ENCODE assay signal across 9 cellular contexts in the genomic region with DNA sequence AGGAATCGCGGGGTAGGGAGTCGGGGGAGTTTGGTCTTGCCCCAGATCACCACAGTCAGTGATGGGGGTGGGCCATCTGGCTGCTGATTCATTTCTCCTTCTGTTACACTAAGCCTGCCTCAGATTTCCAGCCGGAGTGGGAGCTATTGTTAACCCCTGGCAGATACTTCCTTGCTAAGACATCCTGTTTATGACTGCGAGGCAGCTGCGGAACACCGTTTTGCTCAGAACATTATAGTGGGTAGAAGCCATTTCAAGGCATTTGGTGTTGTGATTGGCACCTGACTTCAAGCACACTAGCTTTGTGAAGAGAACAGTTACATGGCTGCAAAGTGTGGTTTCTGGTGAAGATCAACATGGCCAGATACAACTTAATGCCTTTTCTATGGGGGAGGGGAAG.
DNase-seq lines count a peak whose midpoint lies in the region; ATAC-seq and TF ChIP-seq lines count a peak whose summit lies in the region.
"Had no signal": no experiment of that assay in that cellular context is flagged by ENCODE, and none has a peak within 500 bp of the region (broad histone marks: within the 10 kb centered on the region; RNA-seq: fewer than 3 reads in every experiment).

No MANE protein-coding gene starts in this region.

- H3K4me3 ChIP-seq in WERI-Rb-1 (ENCODE audit: low read depth, low read length) = no peak overlapping the region
- no peak overlapping the region for H3K4me3 ChIP-seq in gastroesophageal sphincter
- peak overlapping the region; percentile 23 for H3K4me3 ChIP-seq in thymus (ENCODE audit: low read length)
- H3K4me3 ChIP-seq: skin epidermis had no signal

- H3K27ac ChIP-seq in WERI-Rb-1 (peak overlapping the region; percentile 55), gastroesophageal sphincter (peak overlapping the region in 3 of 4 donors; percentile 53 to 63 (median 62)), thymus (ENCODE audit: low read depth) (peak overlapping the region; percentile 99)

- H3K4me3 Mint-ChIP-seq in activated naive CD4-positive, alpha-beta T cell treated with anti-CD3 and anti-CD28 coated beads for 36 hours = peak overlapping the region; percentile 23

- H3K36me3 Mint-ChIP-seq in activated naive CD4-positive, alpha-beta T cell treated with anti-CD3 and anti-CD28 coated beads for 36 hours (ENCODE audit: low read depth) = peaks cover 22% of the 10 kb centered on the region

- ATAC-seq in gastroesophageal sphincter (peak; percentile 52), GM19463 (IDR thresholded peaks at IDR 0.05; ENCODE audit: unreplicated experiment) (no peak)

- TF ChIP-seq CTCF in WERI-Rb-1 (IDR thresholded peaks at IDR 0.05; ENCODE audit: low read depth, low read length) = no peak
- no peak for TF ChIP-seq CTCF in gastroesophageal sphincter (IDR thresholded peaks at IDR 0.05)

- 40% methylated on average over 3 of the region's 7 CpGs; no CpG with 5 or more reads in 1 of the 2 donors for WGBS in gastroesophageal sphincter (ENCODE audit: low coverage in 1 of 2), 2 donors
- WGBS in thymus = 3% methylated on average over 7 of the region's 7 CpGs

- H3K27ac Mint-ChIP-seq in activated naive CD4-positive, alpha-beta T cell treated with anti-CD3 and anti-CD28 coated beads for 36 hours = peak overlapping the region; percentile 79

- intact Hi-C loops in activated naive CD4-positive, alpha-beta T cell treated with anti-CD3 and anti-CD28 coated beads for 36 hours (cut with micrococcal nuclease) = loop anchor here (1.0 to 2.0 kb wide), 3 partner anchors 30 to 73 kb away; no protein-coding TSS in a partner anchor

- H3K27me3 ChIP-seq in WERI-Rb-1 (ENCODE audit: insufficient read depth, low read depth, severe bottlenecking) = no peaks in the 10 kb centered on the region
- no peaks in the 10 kb centered on the region for H3K27me3 ChIP-seq in gastroesophageal sphincter
- H3K27me3 ChIP-seq in thymus (ENCODE audit: control insufficient read depth, insufficient read depth) = no peaks in the 10 kb centered on the region

- TF ChIP-seq POLR2A in gastroesophageal sphincter (IDR thresholded peaks at IDR 0.05) = no peak

- no peaks in the 10 kb centered on the region for H3K9me3 ChIP-seq in WERI-Rb-1 (ENCODE audit: severe bottlenecking)
- no peaks in the 10 kb centered on the region for H3K9me3 ChIP-seq in gastroesophageal sphincter
- H3K9me3 ChIP-seq in thymus (ENCODE audit: control insufficient read depth) = no peaks in the 10 kb centered on the region

- peaks cover 19% of the 10 kb centered on the region for H3K36me3 ChIP-seq in WERI-Rb-1
- H3K36me3 ChIP-seq in gastroesophageal sphincter = peaks cover 0 to 47% of the 10 kb centered on the region in 2 donors
- peaks cover 30% of the 10 kb centered on the region for H3K36me3 ChIP-seq in thymus (ENCODE audit: control insufficient read depth, insufficient read depth)

- peak; percentile 73 for DNase-seq in activated naive CD4-positive, alpha-beta T cell treated with anti-CD3 and anti-CD28 coated beads for 36 hours
- DNase-seq in activated naive CD4-positive, alpha-beta T cell treated with Interleukin-2 at 50 U/mL for 16 hours = no peak
- DNase-seq in WERI-Rb-1 = peak; percentile 83
- no peak for DNase-seq in nucleus accumbens (lab: John Stamatoyannopoulos, UW)
- no peak for DNase-seq in activated gamma-delta T cell (lab: John Stamatoyannopoulos, UW)

- H3K9me3 Mint-ChIP-seq in activated naive CD4-positive, alpha-beta T cell treated with anti-CD3 and anti-CD28 coated beads for 36 hours = no peaks in the 10 kb centered on the region

- peaks cover 63% of the 10 kb centered on the region for H3K4me1 Mint-ChIP-seq in activated naive CD4-positive, alpha-beta T cell treated with anti-CD3 and anti-CD28 coated beads for 36 hours (ENCODE audit: low read depth)

- TF ChIP-seq EP300 in gastroesophageal sphincter (IDR thresholded peaks at IDR 0.05) = no peak

- CTCF ChIA-PET in activated naive CD4-positive, alpha-beta T cell treated with anti-CD3 and anti-CD28 coated beads for 36 hours (lab: Charles Lee) = interaction anchor here (0.6 kb wide), 1 partner anchor 117 kb away, joined by 3 read pairs; no protein-coding TSS in a partner anchor

- H3K27me3 Mint-ChIP-seq in activated naive CD4-positive, alpha-beta T cell treated with anti-CD3 and anti-CD28 coated beads for 36 hours (ENCODE audit: low read depth) = no peaks in the 10 kb centered on the region

- H3K4me1 ChIP-seq in gastroesophageal sphincter = peaks cover 0 to 40% (median 11%) of the 10 kb centered on the region in 3 donors
- H3K4me1 ChIP-seq in thymus (ENCODE audit: control insufficient read depth, insufficient read depth, low read length) = peaks cover 33% of the 10 kb centered on the region

Comparison
In these comparisons a context has a peak if more than half of its experiments do, and no peak if none do; other contexts are left out.
1. DNase-seq: peak in activated naive CD4-positive, alpha-beta T cell treated with anti-CD3 and anti-CD28 coated beads for 36 hours (single experiment) and WERI-Rb-1 (single experiment); none in activated naive CD4-positive, alpha-beta T cell treated with Interleukin-2 at 50 U/mL for 16 hours (single experiment), nucleus accumbens (0 of 56) and activated gamma-delta T cell (single experiment).
2. Peak in every context shown above with its lines, with median percentiles within 50 percentile points of each other: H3K27ac ChIP-seq.